Comparison of ENCODE assay signal across 2 cellular contexts in the genomic region with DNA sequence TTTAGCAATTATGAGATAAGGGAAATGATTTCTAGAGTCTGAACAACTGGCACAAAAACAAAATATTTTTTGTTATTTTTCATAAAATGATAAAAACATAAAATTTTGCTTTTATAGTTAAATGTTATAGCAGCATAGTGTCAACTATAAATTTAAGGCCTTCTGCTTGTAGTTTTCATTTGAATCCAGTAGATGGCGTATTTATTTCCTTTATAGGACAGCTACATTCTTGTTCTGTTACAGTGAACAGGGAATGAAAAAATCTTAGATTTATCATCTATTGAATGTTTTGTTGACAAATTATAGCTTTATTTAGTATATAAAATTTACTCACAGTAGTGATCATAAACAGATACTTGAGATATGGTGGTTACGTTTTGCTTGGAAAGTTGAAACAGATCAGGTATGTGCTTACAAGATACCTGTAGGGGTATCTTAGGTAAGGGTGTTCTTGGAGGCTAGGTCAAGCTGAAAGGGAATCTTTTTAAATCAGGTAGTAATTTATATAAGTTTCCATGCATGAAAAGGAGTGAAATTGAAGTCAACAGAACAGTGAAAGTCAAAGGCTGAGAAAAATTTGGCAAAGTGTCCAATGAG.
TF ChIP-seq lines count a peak whose summit lies in the region.

No MANE protein-coding gene starts in this region.

TF ChIP-seq in HCT116, 20 proteins besides CTCF, POLR2A, EP300 and RAD21 (continued from another document):
- no peak for TF ChIP-seq ELF1 (IDR thresholded peaks at IDR 0.05; ENCODE audit: borderline replicate concordance, low read depth)
- TF ChIP-seq EZH2phosphoT487 (IDR thresholded peaks at IDR 0.05; ENCODE audit: borderline replicate concordance): no peak
- TF ChIP-seq SP1 (IDR thresholded peaks at IDR 0.05; ENCODE audit: low read depth): no peak
- no peak for TF ChIP-seq JUND (IDR thresholded peaks at IDR 0.05)
- TF ChIP-seq POLR2AphosphoS5 (IDR thresholded peaks at IDR 0.05; ENCODE audit: low read depth, low read length): no peak
- TF ChIP-seq CBX3 (IDR thresholded peaks at IDR 0.05; ENCODE audit: low read depth): no peak
- TF ChIP-seq ZBTB33 (IDR thresholded peaks at IDR 0.05; ENCODE audit: extremely low read depth, insufficient replicate concordance, low read length): no peak
- TF ChIP-seq EGR1 (IDR thresholded peaks at IDR 0.05; ENCODE audit: low read depth): no peak
- no peak for TF ChIP-seq TCF7L2 (IDR thresholded peaks at IDR 0.05; ENCODE audit: borderline replicate concordance, extremely low read depth, insufficient read depth, insufficient read length)
- TF ChIP-seq EZH2 (IDR thresholded peaks at IDR 0.05): no peak
- TF ChIP-seq, protein P1, sequence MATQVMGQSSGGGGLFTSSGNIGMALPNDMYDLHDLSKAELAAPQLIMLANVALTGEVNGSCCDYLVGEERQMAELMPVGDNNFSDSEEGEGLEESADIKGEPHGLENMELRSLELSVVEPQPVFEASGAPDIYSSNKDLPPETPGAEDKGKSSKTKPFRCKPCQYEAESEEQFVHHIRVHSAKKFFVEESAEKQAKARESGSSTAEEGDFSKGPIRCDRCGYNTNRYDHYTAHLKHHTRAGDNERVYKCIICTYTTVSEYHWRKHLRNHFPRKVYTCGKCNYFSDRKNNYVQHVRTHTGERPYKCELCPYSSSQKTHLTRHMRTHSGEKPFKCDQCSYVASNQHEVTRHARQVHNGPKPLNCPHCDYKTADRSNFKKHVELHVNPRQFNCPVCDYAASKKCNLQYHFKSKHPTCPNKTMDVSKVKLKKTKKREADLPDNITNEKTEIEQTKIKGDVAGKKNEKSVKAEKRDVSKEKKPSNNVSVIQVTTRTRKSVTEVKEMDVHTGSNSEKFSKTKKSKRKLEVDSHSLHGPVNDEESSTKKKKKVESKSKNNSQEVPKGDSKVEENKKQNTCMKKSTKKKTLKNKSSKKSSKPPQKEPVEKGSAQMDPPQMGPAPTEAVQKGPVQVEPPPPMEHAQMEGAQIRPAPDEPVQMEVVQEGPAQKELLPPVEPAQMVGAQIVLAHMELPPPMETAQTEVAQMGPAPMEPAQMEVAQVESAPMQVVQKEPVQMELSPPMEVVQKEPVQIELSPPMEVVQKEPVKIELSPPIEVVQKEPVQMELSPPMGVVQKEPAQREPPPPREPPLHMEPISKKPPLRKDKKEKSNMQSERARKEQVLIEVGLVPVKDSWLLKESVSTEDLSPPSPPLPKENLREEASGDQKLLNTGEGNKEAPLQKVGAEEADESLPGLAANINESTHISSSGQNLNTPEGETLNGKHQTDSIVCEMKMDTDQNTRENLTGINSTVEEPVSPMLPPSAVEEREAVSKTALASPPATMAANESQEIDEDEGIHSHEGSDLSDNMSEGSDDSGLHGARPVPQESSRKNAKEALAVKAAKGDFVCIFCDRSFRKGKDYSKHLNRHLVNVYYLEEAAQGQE (IDR thresholded peaks at IDR 0.05; ENCODE audit: low read depth): no peak
- no peak for TF ChIP-seq ZNF274 (IDR thresholded peaks at IDR 0.05; ENCODE audit: low read depth, low read length)
- TF ChIP-seq SRF (IDR thresholded peaks at IDR 0.05; ENCODE audit: low read depth): no peak
- TF ChIP-seq SIN3A (IDR thresholded peaks at IDR 0.05; ENCODE audit: low read depth): no peak
- TF ChIP-seq, protein P2, sequence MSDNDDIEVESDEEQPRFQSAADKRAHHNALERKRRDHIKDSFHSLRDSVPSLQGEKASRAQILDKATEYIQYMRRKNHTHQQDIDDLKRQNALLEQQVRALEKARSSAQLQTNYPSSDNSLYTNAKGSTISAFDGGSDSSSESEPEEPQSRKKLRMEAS (IDR thresholded peaks at IDR 0.05): no peak
- no peak for TF ChIP-seq CEBPB (IDR thresholded peaks at IDR 0.05; ENCODE audit: low read depth)

TF ChIP-seq in GM12878, 131 proteins besides CTCF, POLR2A, EP300 and RAD21:
- TF ChIP-seq, protein P3, sequence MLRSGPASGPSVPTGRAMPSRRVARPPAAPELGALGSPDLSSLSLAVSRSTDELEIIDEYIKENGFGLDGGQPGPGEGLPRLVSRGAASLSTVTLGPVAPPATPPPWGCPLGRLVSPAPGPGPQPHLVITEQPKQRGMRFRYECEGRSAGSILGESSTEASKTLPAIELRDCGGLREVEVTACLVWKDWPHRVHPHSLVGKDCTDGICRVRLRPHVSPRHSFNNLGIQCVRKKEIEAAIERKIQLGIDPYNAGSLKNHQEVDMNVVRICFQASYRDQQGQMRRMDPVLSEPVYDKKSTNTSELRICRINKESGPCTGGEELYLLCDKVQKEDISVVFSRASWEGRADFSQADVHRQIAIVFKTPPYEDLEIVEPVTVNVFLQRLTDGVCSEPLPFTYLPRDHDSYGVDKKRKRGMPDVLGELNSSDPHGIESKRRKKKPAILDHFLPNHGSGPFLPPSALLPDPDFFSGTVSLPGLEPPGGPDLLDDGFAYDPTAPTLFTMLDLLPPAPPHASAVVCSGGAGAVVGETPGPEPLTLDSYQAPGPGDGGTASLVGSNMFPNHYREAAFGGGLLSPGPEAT (IDR thresholded peaks at IDR 0.05; ENCODE audit: low read depth): no peak
- TF ChIP-seq FOXK2 (IDR thresholded peaks at IDR 0.05) (no peak), BCL3 (IDR thresholded peaks at IDR 0.05; ENCODE audit: borderline replicate concordance, insufficient read depth, low read depth, low read length, poor library complexity, severe bottlenecking) (no peak), ATF3 (IDR thresholded peaks at IDR 0.05; ENCODE audit: borderline replicate concordance, extremely low read depth, low read depth, low read length) (no peak), RCOR1 (conservative IDR thresholded peaks at IDR 0.05; ENCODE audit: low read depth, low read length) (no peak), IRF3 (IDR thresholded peaks at IDR 0.05) (no peak), CREB1 (IDR thresholded peaks at IDR 0.05; ENCODE audit: low read depth) (no peak), KLF5 (IDR thresholded peaks at IDR 0.05; ENCODE audit: partially characterized antibody) (no peak), ZBTB33 (IDR thresholded peaks at IDR 0.05) (no peak), NR2C1 (IDR thresholded peaks at IDR 0.05) (no peak), USF2 (IDR thresholded peaks at IDR 0.05; ENCODE audit: borderline replicate concordance, low read depth, low read length) (no peak), ASH2L (IDR thresholded peaks at IDR 0.05; ENCODE audit: borderline replicate concordance, low read depth) (no peak)
- TF ChIP-seq, protein P4, sequence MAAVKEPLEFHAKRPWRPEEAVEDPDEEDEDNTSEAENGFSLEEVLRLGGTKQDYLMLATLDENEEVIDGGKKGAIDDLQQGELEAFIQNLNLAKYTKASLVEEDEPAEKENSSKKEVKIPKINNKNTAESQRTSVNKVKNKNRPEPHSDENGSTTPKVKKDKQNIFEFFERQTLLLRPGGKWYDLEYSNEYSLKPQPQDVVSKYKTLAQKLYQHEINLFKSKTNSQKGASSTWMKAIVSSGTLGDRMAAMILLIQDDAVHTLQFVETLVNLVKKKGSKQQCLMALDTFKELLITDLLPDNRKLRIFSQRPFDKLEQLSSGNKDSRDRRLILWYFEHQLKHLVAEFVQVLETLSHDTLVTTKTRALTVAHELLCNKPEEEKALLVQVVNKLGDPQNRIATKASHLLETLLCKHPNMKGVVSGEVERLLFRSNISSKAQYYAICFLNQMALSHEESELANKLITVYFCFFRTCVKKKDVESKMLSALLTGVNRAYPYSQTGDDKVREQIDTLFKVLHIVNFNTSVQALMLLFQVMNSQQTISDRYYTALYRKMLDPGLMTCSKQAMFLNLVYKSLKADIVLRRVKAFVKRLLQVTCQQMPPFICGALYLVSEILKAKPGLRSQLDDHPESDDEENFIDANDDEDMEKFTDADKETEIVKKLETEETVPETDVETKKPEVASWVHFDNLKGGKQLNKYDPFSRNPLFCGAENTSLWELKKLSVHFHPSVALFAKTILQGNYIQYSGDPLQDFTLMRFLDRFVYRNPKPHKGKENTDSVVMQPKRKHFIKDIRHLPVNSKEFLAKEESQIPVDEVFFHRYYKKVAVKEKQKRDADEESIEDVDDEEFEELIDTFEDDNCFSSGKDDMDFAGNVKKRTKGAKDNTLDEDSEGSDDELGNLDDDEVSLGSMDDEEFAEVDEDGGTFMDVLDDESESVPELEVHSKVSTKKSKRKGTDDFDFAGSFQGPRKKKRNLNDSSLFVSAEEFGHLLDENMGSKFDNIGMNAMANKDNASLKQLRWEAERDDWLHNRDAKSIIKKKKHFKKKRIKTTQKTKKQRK (IDR thresholded peaks at IDR 0.05; ENCODE audit: low read depth, low read length): no peak
